8 cellular contexts compared by ENCODE assay signal in genomic region chr19:11496391-11497163, GRCh38.
DNase-seq lines count a peak whose midpoint lies in the region.

No MANE protein-coding gene starts in this region.

- DNase-seq in NCI-H1417 (lab: John Stamatoyannopoulos, UW): peak; percentile 18 to 53 (median 26)
- DNase-seq in NCI-H1417 treated with DMSO at 0.1 percent for 48 hours (lab: John Stamatoyannopoulos, UW): no peak
- DNase-seq in NCI-H446 treated with DMSO at 0.1 percent for 48 hours (lab: John Stamatoyannopoulos, UW): peak; percentile 30
- peak; percentile 37 to 53 for DNase-seq in activated CD4-positive, alpha-beta T cell treated with anti-CD3 and anti-CD28 coated beads, Interleukin-2, amount 50 U/mL, for 24 hours (ENCODE audit: low read depth in 1 of 2, low spot score in 1 of 2)
- DNase-seq in effector CD4-positive, alpha-beta T cell: peak; percentile 54
- DNase-seq in midbrain (lab: John Stamatoyannopoulos, UW): peak; percentile 4
- DNase-seq in stimulated activated CD8-positive, alpha-beta memory T cell treated with anti-CD3 and anti-CD28 coated beads, Interleukin-7, amount 100 ng/mL, for 4 hours (ENCODE audit: low read depth in 2 of 2): peak; percentile 25 to 34
- no peak for DNase-seq in T1000 (lab: John Stamatoyannopoulos, UW)

Comparison
In these comparisons a context has a peak if more than half of its experiments do, and no peak if none do; other contexts are left out.
1. DNase-seq: peak in NCI-H1417 (3 of 3), NCI-H446 treated with DMSO at 0.1 percent for 48 hours (single experiment), activated CD4-positive, alpha-beta T cell treated with anti-CD3 and anti-CD28 coated beads, Interleukin-2, amount 50 U/mL, for 24 hours (2 of 2), effector CD4-positive, alpha-beta T cell (single experiment), midbrain (single experiment) and stimulated activated CD8-positive, alpha-beta memory T cell treated with anti-CD3 and anti-CD28 coated beads, Interleukin-7, amount 100 ng/mL, for 4 hours (2 of 2); none in NCI-H1417 treated with DMSO at 0.1 percent for 48 hours (single experiment) and T1000 (single experiment).